In genomic region chr17:39152134-39152884, GRCh38 we compare ENCODE assay signal across 9 cellular contexts. TPM values are rescaled to one million over a fixed set of nuclear protein-coding genes. Genes with fewer than 3 reads are reported as not detected.
DNase-seq lines count a peak whose midpoint lies in the region; ATAC-seq lines count a peak whose summit lies in the region.
"Had no signal": no experiment of that assay in that cellular context is flagged by ENCODE, and none has a peak within 500 bp of the region (broad histone marks: within the 10 kb centered on the region; RNA-seq: fewer than 3 reads in every experiment).

No MANE protein-coding gene starts in this region.

- peak overlapping the region; percentile 95 to 100 (median 100) for H3K4me3 Mint-ChIP-seq in T-cell
- peak overlapping the region; percentile 99 to 100 for H3K4me3 Mint-ChIP-seq in effector memory CD8-positive, alpha-beta T cell
- peak overlapping the region; percentile 97 to 100 (median 99) for H3K4me3 Mint-ChIP-seq in naive thymus-derived CD8-positive, alpha-beta T cell

- H3K9me3 Mint-ChIP-seq in T-cell, result no peaks in the 10 kb centered on the region
- peaks cover 0 to 1% of the 10 kb centered on the region in 2 donors for H3K9me3 Mint-ChIP-seq in effector memory CD8-positive, alpha-beta T cell
- peaks cover 0 to 10% (median 0%) of the 10 kb centered on the region in 9 donors for H3K9me3 Mint-ChIP-seq in naive thymus-derived CD8-positive, alpha-beta T cell

- H3K4me1 Mint-ChIP-seq in T-cell, result peaks cover 46 to 63% (median 52%) of the 10 kb centered on the region in 3 donors
- H3K4me1 Mint-ChIP-seq in effector memory CD8-positive, alpha-beta T cell (ENCODE audit: low read depth in 2 of 2), result peaks cover 39 to 41% of the 10 kb centered on the region in 2 donors
- peaks cover 45 to 61% (median 52%) of the 10 kb centered on the region in 4 donors for H3K4me1 Mint-ChIP-seq in naive thymus-derived CD8-positive, alpha-beta T cell

- peak; percentile 2 to 29 (median 20) for ATAC-seq in T-cell (replicated peaks in 1 of 4)
- ATAC-seq in effector memory CD8-positive, alpha-beta T cell (replicated peaks), result no peak
- ATAC-seq in naive thymus-derived CD8-positive, alpha-beta T cell, result peak; percentile 19 to 26
- ATAC-seq in GM21423 (IDR thresholded peaks at IDR 0.05; ENCODE audit: unreplicated experiment), result no peak
- ATAC-seq in HG03025 (IDR thresholded peaks at IDR 0.05; ENCODE audit: low FRiP score, unreplicated experiment), result no peak
- no peak for ATAC-seq in GM18870 (IDR thresholded peaks at IDR 0.05; ENCODE audit: unreplicated experiment)
- no peak for ATAC-seq in GM19023 (IDR thresholded peaks at IDR 0.05; ENCODE audit: unreplicated experiment)

- CTCF ChIA-PET in T-cell (lab: Charles Lee), result interaction anchor here (0.6 to 5.1 kb wide), 29 partner anchors 12 to 415 kb away, joined by 3 to 134 read pairs (median 5); partner anchors contain the start of genes ARL5C (in 1 of the 2), CWC25 (in 1 of the 2), LASP1 (in 1 of the 2) and LASP1NB (in 1 of the 2)

- H3K27me3 Mint-ChIP-seq in T-cell, result peaks cover 0 to 9% of the 10 kb centered on the region in 2 donors
- H3K27me3 Mint-ChIP-seq in effector memory CD8-positive, alpha-beta T cell, result peaks cover 0 to 36% of the 10 kb centered on the region in 2 donors
- peaks cover 0 to 15% (median 0%) of the 10 kb centered on the region in 5 donors for H3K27me3 Mint-ChIP-seq in naive thymus-derived CD8-positive, alpha-beta T cell

- H3K36me3 Mint-ChIP-seq in T-cell, result peaks cover 5% of the 10 kb centered on the region
- H3K36me3 Mint-ChIP-seq in effector memory CD8-positive, alpha-beta T cell (ENCODE audit: insufficient read depth), result peaks cover 49% of the 10 kb centered on the region
- peaks cover 4 to 8% (median 7%) of the 10 kb centered on the region in 3 donors for H3K36me3 Mint-ChIP-seq in naive thymus-derived CD8-positive, alpha-beta T cell

- DNase-seq in HK-2 (ENCODE audit: unreplicated experiment) (peak; percentile 42), T-cell (peak in 16 of 34 experiments; percentile 13 to 45 (median 30))
- DNase-seq in effector memory CD8-positive, alpha-beta T cell, result peak in 2 of 3 experiments; percentile 8 to 32
- peak in 8 of 10 donors; percentile 22 to 74 (median 40) for DNase-seq in naive thymus-derived CD8-positive, alpha-beta T cell

- POLR2A ChIA-PET in T-cell (lab: Charles Lee), result interaction anchor here in 1 of 2 donors (0.6 to 0.9 kb wide), 3 partner anchors 81 to 947 kb away, joined by 4 to 5 read pairs (median 5); no protein-coding TSS in a partner anchor
- POLR2A ChIA-PET in naive thymus-derived CD8-positive, alpha-beta T cell (lab: Charles Lee), result interaction anchor here (0.6 to 5.6 kb wide), 31 partner anchors 10 to 451 kb away, joined by 3 to 94 read pairs (median 5); partner anchors contain the start of genes ARL5C, LASP1, LASP1NB and MLLT6

- peak overlapping the region; percentile 96 to 99 for H3K27ac Mint-ChIP-seq in T-cell
- peak overlapping the region; percentile 100 for H3K27ac Mint-ChIP-seq in effector memory CD8-positive, alpha-beta T cell
- peak overlapping the region; percentile 91 to 100 (median 96) for H3K27ac Mint-ChIP-seq in naive thymus-derived CD8-positive, alpha-beta T cell

RNA-seq across cellular contexts. Expression of gene PLXDC1, which starts 0.9 kb away (rescaled TPM):
- total RNA-seq in T-cell, result 10 to 100 TPM in 3 of 5 donors, 1 to 10 TPM in 2; 6.3 to 74.9 (median 13.9) TPM
- 10 to 100 TPM; 34.4 to 37.3 TPM for total RNA-seq in naive thymus-derived CD8-positive, alpha-beta T cell
- polyA plus RNA-seq in naive thymus-derived CD8-positive, alpha-beta T cell, result 10 to 100 TPM; 14.0 to 23.6 (median 15.9) TPM

RNA-seq across cellular contexts. Expression of gene ARL5C, which starts 13.7 kb away (rescaled TPM):
- under 1 TPM in 1 of 5 donors, not detected in 4; 0.90 TPM for total RNA-seq in T-cell
- not detected for total RNA-seq in naive thymus-derived CD8-positive, alpha-beta T cell
- not detected for polyA plus RNA-seq in naive thymus-derived CD8-positive, alpha-beta T cell
- total RNA-seq: T-helper 1 cell treated with Interleukin-12 subunit alpha and Interleukin-12 subunit beta and Interleukin-4 antibody, amounts not matched to agents 30 ng/mL and 1 ng/mL, for 36 hours had no signal

RNA-seq across cellular contexts. Expression of gene CACNB1, which starts 45.2 kb away (rescaled TPM):
- total RNA-seq in T-cell, result 10 to 100 TPM; 10.8 to 23.2 (median 21.4) TPM
- 10 to 100 TPM; 11.8 to 12.0 TPM for total RNA-seq in naive thymus-derived CD8-positive, alpha-beta T cell
- under 1 TPM in 2 of 3 donors, not detected in 1; 0.75 to 0.82 TPM for polyA plus RNA-seq in naive thymus-derived CD8-positive, alpha-beta T cell

RNA-seq across cellular contexts. Expression of gene RPL19, which starts 47.8 kb away (rescaled TPM):
- 1,000 to 10,000 TPM; 2,988 to 3,293 (median 3,174) TPM for total RNA-seq in T-cell
- 1,000 to 10,000 TPM; 3,521 to 3,522 TPM for total RNA-seq in naive thymus-derived CD8-positive, alpha-beta T cell
- 1,000 to 10,000 TPM; 3,970 to 4,559 (median 4,444) TPM for polyA plus RNA-seq in naive thymus-derived CD8-positive, alpha-beta T cell

Comparison
In these comparisons a context has a peak if more than half of its experiments do, and no peak if none do; other contexts are left out.
1. ATAC-seq: peak in T-cell (4 of 4) and naive thymus-derived CD8-positive, alpha-beta T cell (2 of 2); none in effector memory CD8-positive, alpha-beta T cell (single experiment), GM21423 (single experiment), HG03025 (single experiment), GM18870 (single experiment) and GM19023 (single experiment).
2. Peak in every context shown above with its lines, with median percentiles within 50 percentile points of each other: H3K27ac Mint-ChIP-seq and H3K4me3 Mint-ChIP-seq.